In the genomic region with DNA sequence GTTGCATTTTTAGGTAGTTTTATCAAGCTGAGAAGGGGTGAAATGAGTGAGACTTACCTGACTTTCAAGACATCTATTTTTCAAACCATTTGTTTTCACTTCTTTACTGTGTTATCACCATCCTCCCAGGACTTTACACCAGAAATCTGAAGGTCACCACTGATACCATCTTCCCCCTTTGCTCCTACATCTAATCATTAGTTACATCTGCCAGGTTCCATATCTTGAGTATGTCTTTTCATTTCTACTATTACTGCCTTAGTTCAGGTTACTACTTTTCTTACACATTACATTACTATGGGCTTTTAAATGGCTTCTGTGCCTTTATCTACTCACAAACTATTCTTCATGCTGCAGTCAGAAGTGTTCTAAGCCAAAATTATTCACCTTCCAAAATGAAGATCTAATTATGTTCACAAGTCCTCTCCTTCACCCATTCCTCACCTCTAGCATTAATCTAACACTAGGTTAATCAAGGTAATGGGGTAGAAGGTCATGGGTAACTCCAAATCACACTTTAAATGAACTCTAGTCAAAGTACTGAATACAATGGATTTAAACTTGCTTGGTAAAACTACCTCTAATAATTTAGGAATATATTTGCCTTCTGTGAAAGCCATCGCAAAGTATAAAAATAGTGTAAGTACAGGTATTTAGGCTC, we compare ENCODE assay signal across 10 cellular contexts. TPM values are rescaled to one million over a fixed set of nuclear protein-coding genes. Genes with fewer than 3 reads are reported as not detected.
DNase-seq lines count a peak whose midpoint lies in the region; ATAC-seq and TF ChIP-seq lines count a peak whose summit lies in the region.
"Had no signal": no experiment of that assay in that cellular context is flagged by ENCODE, and none has a peak within 500 bp of the region (broad histone marks: within the 10 kb centered on the region; RNA-seq: fewer than 3 reads in every experiment).

No MANE protein-coding gene starts in this region.

- TF ChIP-seq CTCF in CD4-positive, alpha-beta T cell (IDR thresholded peaks at IDR 0.05): no peak
- no peak for TF ChIP-seq CTCF in KMS-11 (conservative IDR thresholded peaks at IDR 0.05; ENCODE audit: low read depth, low read length)
- no peak for TF ChIP-seq CTCF in choroid plexus epithelial cell (conservative IDR thresholded peaks at IDR 0.05; ENCODE audit: low read depth, low read length)
- no peak for TF ChIP-seq CTCF in natural killer cell (IDR thresholded peaks at IDR 0.05)

- no peak overlapping the region for H3K4me3 ChIP-seq in KMS-11 (IDR thresholded peaks at IDR 0.05; ENCODE audit: insufficient read depth, low read depth, low read length)
- H3K4me3 ChIP-seq in choroid plexus epithelial cell (ENCODE audit: low read depth, low read length): peak overlapping the region; percentile 95

- no peak overlapping the region for H2AFZ ChIP-seq in KMS-11 (ENCODE audit: low read depth)

- peaks cover 28% of the 10 kb centered on the region for H3K36me3 Mint-ChIP-seq in CD4-positive, alpha-beta T cell (ENCODE audit: low read depth)
- no peaks in the 10 kb centered on the region for H3K36me3 Mint-ChIP-seq in natural killer cell

- H3K4me1 Mint-ChIP-seq in CD4-positive, alpha-beta T cell (ENCODE audit: low read depth): peaks cover 51% of the 10 kb centered on the region
- peaks cover 39 to 48% of the 10 kb centered on the region in 2 donors for H3K4me1 Mint-ChIP-seq in natural killer cell

- no peaks in the 10 kb centered on the region for H3K9me3 ChIP-seq in CD4-positive, alpha-beta T cell (ENCODE audit: control insufficient read depth, low read length)

- DNase-seq in CD4-positive, alpha-beta T cell: no peak
- no peak for DNase-seq in choroid plexus epithelial cell (ENCODE audit: low read depth)
- DNase-seq in natural killer cell: no peak
- DNase-seq in NCI-H128 (lab: John Stamatoyannopoulos, UW; ENCODE audit: unreplicated experiment): no peak
- DNase-seq: NCI-H1694 had no signal

- peak overlapping the region; percentile 98 for H3K27ac Mint-ChIP-seq in CD4-positive, alpha-beta T cell
- peak overlapping the region; percentile 97 to 98 for H3K27ac Mint-ChIP-seq in natural killer cell

- H3K36me3 ChIP-seq in KMS-11 (ENCODE audit: insufficient read depth): no peaks in the 10 kb centered on the region

- no peak overlapping the region for H3K27ac ChIP-seq in CD4-positive, alpha-beta T cell (ENCODE audit: low read depth, low read length)
- no peak overlapping the region; the same call in 1 of the 2 replicates for H3K27ac ChIP-seq in KMS-11
- H3K27ac ChIP-seq: foreskin keratinocyte had no signal

- no peaks in the 10 kb centered on the region for H4K20me1 ChIP-seq in KMS-11 (ENCODE audit: insufficient read depth)

- H3K4me1 ChIP-seq in KMS-11 (ENCODE audit: low read depth, poor library complexity, severe bottlenecking): peaks cover 13% of the 10 kb centered on the region

- POLR2A ChIA-PET in CD4-positive, alpha-beta T cell (lab: Charles Lee): interaction anchor here (0.7 to 2.8 kb wide), 3 partner anchors 11 to 45 kb away, joined by 3 to 45 read pairs (median 8); a partner anchor contains a TSS

- no peaks in the 10 kb centered on the region for H3K27me3 ChIP-seq in CD4-positive, alpha-beta T cell (ENCODE audit: control insufficient read depth, insufficient read depth, low read length)
- H3K27me3 ChIP-seq in KMS-11 (ENCODE audit: insufficient read depth, low read depth): no peaks in the 10 kb centered on the region
- H3K27me3 ChIP-seq: foreskin keratinocyte had no signal

- intact Hi-C loops in CD4-positive, alpha-beta T cell (cut with DNase I, micrococcal nuclease): loop anchor here (2.0 to 5.0 kb wide), 3 partner anchors 43 to 371 kb away; a partner anchor contains a TSS
- intact Hi-C loops in natural killer cell (cut with micrococcal nuclease): loop anchor here (2.0 kb wide), 1 partner anchor 43 kb away; no protein-coding TSS in a partner anchor

- H3K79me2 ChIP-seq in KMS-11 (ENCODE audit: insufficient read depth, low read depth): no peaks in the 10 kb centered on the region

- peak overlapping the region; percentile 100 for H3K4me3 Mint-ChIP-seq in CD4-positive, alpha-beta T cell
- peak overlapping the region; percentile 100 for H3K4me3 Mint-ChIP-seq in natural killer cell

- no peak for ATAC-seq in CD4-positive, alpha-beta T cell (ENCODE audit: poor library complexity)
- ATAC-seq in natural killer cell (no peak), GM19023 (IDR thresholded peaks at IDR 0.05; ENCODE audit: unreplicated experiment) (no peak), GM21529 (IDR thresholded peaks at IDR 0.05; ENCODE audit: unreplicated experiment) (no peak), HG03342 (IDR thresholded peaks at IDR 0.05; ENCODE audit: unreplicated experiment) (no peak)

- peak overlapping the region; percentile 89; the same call in 1 of the 2 replicates for H3K9ac ChIP-seq in KMS-11

- peak overlapping the region; percentile 87 for H3K4me2 ChIP-seq in KMS-11

- peaks cover 2% of the 10 kb centered on the region for H3K9me3 Mint-ChIP-seq in CD4-positive, alpha-beta T cell
- no peaks in the 10 kb centered on the region for H3K9me3 Mint-ChIP-seq in natural killer cell

- no peaks in the 10 kb centered on the region for H3K27me3 Mint-ChIP-seq in CD4-positive, alpha-beta T cell
- H3K27me3 Mint-ChIP-seq in natural killer cell (ENCODE audit: low read depth in 2 of 2): no peaks in the 10 kb centered on the region

- CTCF ChIA-PET in CD4-positive, alpha-beta T cell (lab: Charles Lee): interaction anchor here (2.3 to 2.5 kb wide), 2 partner anchors 45 to 265 kb away, joined by 7 to 8 read pairs; a partner anchor contains a TSS

RNA-seq across cellular contexts. Expression of a gene that starts 2.1 kb away (rescaled TPM):
- total RNA-seq in CD4-positive, alpha-beta T cell: 1 to 10 TPM; 3.8 to 4.9 TPM
- 10 to 100 TPM in 1 of 3 donors, 1 to 10 TPM in 2; 7.9 to 18.3 (median 8.6) TPM for total RNA-seq in natural killer cell

RNA-seq across cellular contexts. Expression of a gene that starts 44.4 kb away (rescaled TPM):
- 100 to 1,000 TPM in 1 of 2 experiments, 10 to 100 TPM in 1; 100.0 to 110 TPM for total RNA-seq in CD4-positive, alpha-beta T cell
- total RNA-seq in natural killer cell: 100 to 1,000 TPM; 135 to 156 (median 140) TPM
